In the genomic region with DNA sequence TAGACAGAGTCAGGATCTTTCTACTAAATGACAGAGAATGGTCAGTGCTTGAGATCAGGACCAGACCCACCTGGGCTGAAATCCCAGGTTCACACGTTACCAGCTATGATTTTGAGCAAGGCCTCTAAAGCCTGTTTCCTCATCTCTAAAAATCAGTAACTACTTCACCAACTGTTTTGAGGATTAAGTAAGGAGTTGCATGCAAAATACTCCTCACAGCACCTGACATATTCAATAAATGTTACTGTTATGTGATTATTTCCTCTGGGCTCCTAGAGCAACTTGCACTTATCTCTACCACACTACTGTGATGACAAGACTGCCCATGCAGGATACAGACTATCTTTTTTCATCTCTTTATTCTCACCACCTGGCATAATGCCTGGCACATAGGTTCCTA, we compare ENCODE assay signal across 12 cellular contexts. TPM values are rescaled to one million over a fixed set of nuclear protein-coding genes. Genes with fewer than 3 reads are reported as not detected.
A peak's percentile ranks its signal among the peaks of the same experiment; 100 is the strongest.
DNase-seq lines count a peak whose midpoint lies in the region; ATAC-seq lines count a peak whose summit lies in the region.
"Had no signal": no experiment of that assay in that cellular context is flagged by ENCODE, and none has a peak within 500 bp of the region (broad histone marks: within the 10 kb centered on the region; RNA-seq: fewer than 3 reads in every experiment).

No MANE protein-coding gene starts in this region.

- DNase-seq in activated naive CD8-positive, alpha-beta T cell treated with anti-CD3 and anti-CD28 coated beads, Interleukin-2, amount 10 ng/mL, durations not matched to agents 7 days and 5 days = no peak
- DNase-seq in naive B cell = no peak
- no peak for DNase-seq in stimulated activated CD4-positive, alpha-beta T cell treated with anti-CD3 and anti-CD28 coated beads, Interleukin-12 subunit alpha, Interleukin-12 subunit beta, amount 100 ng/mL, for 4 hours
- DNase-seq in iPS-NIHi11 (ENCODE audit: low spot score) = no peak
- no peak for DNase-seq in NK-92 treated with Interleukin-12 subunit alpha and Interleukin-12 subunit beta, amount 100 ng/mL, for 24 hours (lab: John Stamatoyannopoulos, UW)
- DNase-seq in stimulated activated CD4-positive, alpha-beta T cell treated with anti-CD3 and anti-CD28 coated beads, Interleukin-4, amount 100 ng/mL, for 1 hour = no peak
- DNase-seq: cerebellar nuclear complex; naive thymus-derived CD4-positive, alpha-beta T cell; NCI-H2029; SIG-M5 had no signal

- H3K36me3 Mint-ChIP-seq in IgD-negative memory B cell (no peaks in the 10 kb centered on the region), naive B cell (no peaks in the 10 kb centered on the region)
- no peaks in the 10 kb centered on the region for H3K36me3 Mint-ChIP-seq in activated naive CD8-positive, alpha-beta T cell treated with anti-CD3 and anti-CD28 coated beads, Interleukin-2, amount 10 ng/mL, durations not matched to agents 7 days and 5 days

- peak overlapping the region; percentile 92 for H3K4me2 ChIP-seq in BLaER1

- H3K27ac ChIP-seq in BLaER1 = no peak overlapping the region

- peaks cover 6% of the 10 kb centered on the region; the same call in 1 of the 2 replicates for H3K36me3 ChIP-seq in BLaER1

- 0 out of 2 replicates have a peak overlapping the region, but pooled peaks have one; percentile 36 for H3K9ac ChIP-seq in BLaER1

- 0 out of 2 replicates have a peak, but pooled peaks cover 4% of the 10 kb centered on the region for H3K9me3 ChIP-seq in BLaER1

- H3K27me3 Mint-ChIP-seq in IgD-negative memory B cell (no peaks in the 10 kb centered on the region), naive B cell (no peaks in the 10 kb centered on the region)
- H3K27me3 Mint-ChIP-seq in activated naive CD8-positive, alpha-beta T cell treated with anti-CD3 and anti-CD28 coated beads, Interleukin-2, amount 10 ng/mL, durations not matched to agents 7 days and 5 days = no peaks in the 10 kb centered on the region
- H3K27me3 Mint-ChIP-seq: naive thymus-derived CD4-positive, alpha-beta T cell had no signal

- no peak for ATAC-seq in activated naive CD8-positive, alpha-beta T cell treated with anti-CD3 and anti-CD28 coated beads, Interleukin-2, amount 10 ng/mL, durations not matched to agents 7 days and 5 days (ENCODE audit: low read depth)
- ATAC-seq in naive B cell (ENCODE audit: low read depth in 2 of 2) = no peak
- ATAC-seq: naive thymus-derived CD4-positive, alpha-beta T cell had no signal

- no peaks in the 10 kb centered on the region for H3K27me3 ChIP-seq in BLaER1

- H3K4me3 Mint-ChIP-seq in IgD-negative memory B cell = peak overlapping the region in 3 of 4 donors; percentile 13 to 95 (median 55)
- peak overlapping the region; percentile 63 for H3K4me3 Mint-ChIP-seq in activated naive CD8-positive, alpha-beta T cell treated with anti-CD3 and anti-CD28 coated beads, Interleukin-2, amount 10 ng/mL, durations not matched to agents 7 days and 5 days
- H3K4me3 Mint-ChIP-seq in naive B cell = peak overlapping the region in 5 of 8 donors; percentile 6 to 68 (median 44)

- H3K4me1 Mint-ChIP-seq in IgD-negative memory B cell = peaks cover 29 to 39% (median 36%) of the 10 kb centered on the region in 3 donors
- H3K4me1 Mint-ChIP-seq in activated naive CD8-positive, alpha-beta T cell treated with anti-CD3 and anti-CD28 coated beads, Interleukin-2, amount 10 ng/mL, durations not matched to agents 7 days and 5 days = peaks cover 37% of the 10 kb centered on the region
- peaks cover 38 to 63% (median 56%) of the 10 kb centered on the region in 3 donors for H3K4me1 Mint-ChIP-seq in naive B cell

- POLR2A ChIA-PET in activated naive CD8-positive, alpha-beta T cell treated with anti-CD3 and anti-CD28 coated beads, Interleukin-2, amount 10 ng/mL, durations not matched to agents 7 days and 5 days (lab: Charles Lee) = interaction anchor here (2.3 kb wide), 1 partner anchor 71 kb away, joined by 10 read pairs; no protein-coding TSS in a partner anchor

- H3K27ac Mint-ChIP-seq in IgD-negative memory B cell (peak overlapping the region in 1 of 3 donors; percentile 22), naive B cell (peak overlapping the region in 3 of 6 donors; percentile 22 to 75 (median 34))
- H3K27ac Mint-ChIP-seq in activated naive CD8-positive, alpha-beta T cell treated with anti-CD3 and anti-CD28 coated beads, Interleukin-2, amount 10 ng/mL, durations not matched to agents 7 days and 5 days = no peak overlapping the region
- H3K27ac Mint-ChIP-seq: naive thymus-derived CD4-positive, alpha-beta T cell had no signal

- H3K9me3 Mint-ChIP-seq in IgD-negative memory B cell = no peaks in the 10 kb centered on the region
- no peaks in the 10 kb centered on the region for H3K9me3 Mint-ChIP-seq in activated naive CD8-positive, alpha-beta T cell treated with anti-CD3 and anti-CD28 coated beads, Interleukin-2, amount 10 ng/mL, durations not matched to agents 7 days and 5 days
- H3K9me3 Mint-ChIP-seq in naive B cell = no peaks in the 10 kb centered on the region
- H3K9me3 Mint-ChIP-seq: naive thymus-derived CD4-positive, alpha-beta T cell had no signal

- H3K4me3 ChIP-seq in BLaER1 = no peak overlapping the region

- H4K20me1 ChIP-seq in BLaER1 = no peaks in the 10 kb centered on the region

- H3K4me1 ChIP-seq in BLaER1 = peaks cover 51% of the 10 kb centered on the region

RNA-seq across cellular contexts. Expression of a gene that starts 1.9 kb away (rescaled TPM):
- polyA plus RNA-seq in IgD-negative memory B cell = 3.6 TPM
- total RNA-seq in activated naive CD8-positive, alpha-beta T cell treated with anti-CD3 and anti-CD28 coated beads, Interleukin-2, amount 10 ng/mL, durations not matched to agents 7 days and 5 days = 10 to 100 TPM; 19.4 to 20.7 TPM
- polyA plus RNA-seq in naive B cell (ENCODE audit: low read depth in 6 of 6) = 1 to 10 TPM; 3.7 to 8.9 (median 6.9) TPM
